ENCODE assay signal across 22 cellular contexts in genomic region chr10:132748135-132748534, GRCh38. TPM values are rescaled to one million over a fixed set of nuclear protein-coding genes. Genes with fewer than 3 reads are reported as not detected.
DNase-seq lines count a peak whose midpoint lies in the region; ATAC-seq, FAIRE-seq and TF ChIP-seq lines count a peak whose summit lies in the region.
"Had no signal": no experiment of that assay in that cellular context is flagged by ENCODE, and none has a peak within 500 bp of the region (broad histone marks: within the 10 kb centered on the region; RNA-seq: fewer than 3 reads in every experiment).

No MANE protein-coding gene starts in this region.

- POLR2A ChIA-PET in H1 (lab: Charles Lee; ENCODE audit: partially characterized antibody): interaction anchor here (1.8 kb wide), 1 partner anchor 9 kb away, joined by 4 read pairs; no protein-coding TSS in a partner anchor

- H3T11ph ChIP-seq in H9 (ENCODE audit: low read length): no peak overlapping the region

- TF ChIP-seq POLR2A in H1 (IDR thresholded peaks at IDR 0.05; ENCODE audit: control extremely low read depth in 1 of 2, low read depth in 2 of 2, low read length in 2 of 2): no peak

- no peaks in the 10 kb centered on the region for H3K9me3 Mint-ChIP-seq in activated naive CD4-positive, alpha-beta T cell treated with anti-CD3 and anti-CD28 coated beads for 36 hours
- H3K9me3 Mint-ChIP-seq in H9: no peaks in the 10 kb centered on the region
- no peaks in the 10 kb centered on the region for H3K9me3 Mint-ChIP-seq in stimulated activated naive B cell treated with anti-CD40 and anti-IgM and Interleukin-4, amounts not matched to agents 10 μg/mL and 1 μg/mL and 100 μg/mL, for 72 hours
- H3K9me3 Mint-ChIP-seq: CD4-positive, CD25-positive, alpha-beta regulatory T cell; CD8-positive, alpha-beta memory T cell had no signal

- H2BK12ac ChIP-seq in H9 (ENCODE audit: insufficient read length, low read depth, low read length) (no peak overlapping the region), H1 (ENCODE audit: low read depth, low read length) (0 out of 2 replicates have a peak overlapping the region, but pooled peaks have one; percentile 68)

- H2BK15ac ChIP-seq in H9 (ENCODE audit: low read depth, low read length) (no peak overlapping the region), H1 (ENCODE audit: low read length) (no peak overlapping the region)

- no peaks in the 10 kb centered on the region for H3K27me3 Mint-ChIP-seq in activated naive CD4-positive, alpha-beta T cell treated with anti-CD3 and anti-CD28 coated beads for 36 hours (ENCODE audit: low read depth)
- H3K27me3 Mint-ChIP-seq in H9 (ENCODE audit: low read depth): peaks cover 2% of the 10 kb centered on the region; the same call in 1 of the 2 replicates
- H3K27me3 Mint-ChIP-seq in stimulated activated naive B cell treated with anti-CD40 and anti-IgM and Interleukin-4, amounts not matched to agents 10 μg/mL and 1 μg/mL and 100 μg/mL, for 72 hours: no peaks in the 10 kb centered on the region
- H3K27me3 Mint-ChIP-seq: CD4-positive, CD25-positive, alpha-beta regulatory T cell; CD8-positive, alpha-beta memory T cell had no signal

- H4K8ac ChIP-seq in H9 (replicated peaks; ENCODE audit: insufficient read length, low read depth, low read length) (no peak overlapping the region), H1 (ENCODE audit: extremely low read depth, insufficient read depth, low read length) (no peak overlapping the region)

- H3K79me2 ChIP-seq in H9 (ENCODE audit: insufficient read depth, low read length) (no peaks in the 10 kb centered on the region), H1 (ENCODE audit: control insufficient read depth in 1 of 2, insufficient read depth in 2 of 2, low read length in 2 of 2) (no peaks in the 10 kb centered on the region)

- no peak for ATAC-seq in stimulated activated naive B cell treated with anti-CD40 and anti-IgM and Interleukin-4, amounts not matched to agents 10 μg/mL and 1 μg/mL and 100 μg/mL, for 72 hours (replicated peaks)

- no peak for FAIRE-seq in H1 (lab: Jason Lieb, UNC)
- FAIRE-seq: G401.6, GM12891 had no signal

- peak overlapping the region; percentile 24 for H3K27ac Mint-ChIP-seq in activated naive CD4-positive, alpha-beta T cell treated with anti-CD3 and anti-CD28 coated beads for 36 hours
- peak overlapping the region in 2 of 3 experiments; percentile 3 to 83; a peak in 2 of 7 replicates for H3K27ac Mint-ChIP-seq in H9
- H3K27ac Mint-ChIP-seq in stimulated activated naive B cell treated with anti-CD40 and anti-IgM and Interleukin-4, amounts not matched to agents 10 μg/mL and 1 μg/mL and 100 μg/mL, for 72 hours: peak overlapping the region; percentile 71
- H3K27ac Mint-ChIP-seq: CD4-positive, CD25-positive, alpha-beta regulatory T cell; CD8-positive, alpha-beta memory T cell had no signal

- H3K4me1 Mint-ChIP-seq in activated naive CD4-positive, alpha-beta T cell treated with anti-CD3 and anti-CD28 coated beads for 36 hours (ENCODE audit: low read depth): no peaks in the 10 kb centered on the region
- H3K4me1 Mint-ChIP-seq in H9: peaks cover 34 to 38% of the 10 kb centered on the region in 2 experiments
- no peaks in the 10 kb centered on the region for H3K4me1 Mint-ChIP-seq in stimulated activated naive B cell treated with anti-CD40 and anti-IgM and Interleukin-4, amounts not matched to agents 10 μg/mL and 1 μg/mL and 100 μg/mL, for 72 hours
- H3K4me1 Mint-ChIP-seq: CD8-positive, alpha-beta memory T cell had no signal

- H3K36me3 Mint-ChIP-seq in activated naive CD4-positive, alpha-beta T cell treated with anti-CD3 and anti-CD28 coated beads for 36 hours (ENCODE audit: low read depth): peaks cover 3% of the 10 kb centered on the region
- no peaks in the 10 kb centered on the region; a peak in 1 of 7 replicates for H3K36me3 Mint-ChIP-seq in H9 (ENCODE audit: insufficient read depth in 1 of 3, low read depth in 3 of 3)
- peaks cover 22 to 36% of the 10 kb centered on the region in 2 donors for H3K36me3 Mint-ChIP-seq in stimulated activated naive B cell treated with anti-CD40 and anti-IgM and Interleukin-4, amounts not matched to agents 10 μg/mL and 1 μg/mL and 100 μg/mL, for 72 hours

- H2AFZ ChIP-seq in H9 (ENCODE audit: low read length): no peak overlapping the region
- no peak overlapping the region for H2AFZ ChIP-seq in H1 (ENCODE audit: low read length)
- H2AFZ ChIP-seq: GM23248 had no signal

- no peak overlapping the region for H4K91ac ChIP-seq in H9 (ENCODE audit: insufficient read length, low read depth, low read length)
- H4K91ac ChIP-seq in H1 (replicated peaks; ENCODE audit: insufficient read length, low read length): no peak overlapping the region

- H3K9me3 ChIP-seq in H9 (ENCODE audit: control insufficient read depth, low read depth, low read length) (no peaks in the 10 kb centered on the region), H1 (ENCODE audit: insufficient read depth in 2 of 2, low read depth in 1 of 2, low read length in 1 of 2) (no peaks in the 10 kb centered on the region)

- H3K27ac ChIP-seq in H9 (ENCODE audit: insufficient read length, low read depth, low read length) (no peak overlapping the region), H1 (ENCODE audit: low read depth, low read length) (no peak overlapping the region)
- H3K27ac ChIP-seq: GM23248 had no signal

- no peak overlapping the region for H4K5ac ChIP-seq in H9 (ENCODE audit: insufficient read length, low read depth, low read length)
- H4K5ac ChIP-seq in H1 (ENCODE audit: insufficient read length, low read depth, low read length): no peak overlapping the region

- H3K4me1 ChIP-seq in H9 (ENCODE audit: insufficient read depth, low read length) (no peaks in the 10 kb centered on the region; the same call in 1 of the 2 replicates), H1 (replicated peaks in 1 of 4; ENCODE audit: control insufficient read depth in 3 of 4, insufficient read depth in 4 of 4, low read length in 3 of 4) (peaks cover 0 to 24% (median 7%) of the 10 kb centered on the region in 4 experiments; a peak in 6 of 7 replicates)

- CTCF ChIA-PET in activated naive CD4-positive, alpha-beta T cell treated with anti-CD3 and anti-CD28 coated beads for 36 hours (lab: Charles Lee): no interaction called here
- CTCF ChIA-PET in H1 (lab: Charles Lee; ENCODE audit: partially characterized antibody): interaction anchor here (0.8 to 1.2 kb wide), 4 partner anchors 62 to 115 kb away, joined by 3 to 4 read pairs (median 3); no protein-coding TSS in a partner anchor

- H2BK5ac ChIP-seq in H9 (ENCODE audit: insufficient read length, low read length): no peak overlapping the region
- no peak overlapping the region for H2BK5ac ChIP-seq in H1 (ENCODE audit: low read depth, low read length)

- H3K4ac ChIP-seq in H9 (ENCODE audit: low read depth, low read length) (no peak overlapping the region), H1 (replicated peaks; ENCODE audit: insufficient read length, low read depth, low read length) (no peak overlapping the region)

- H3K56ac ChIP-seq in H9 (ENCODE audit: insufficient read length, low read depth, low read length) (no peak overlapping the region), H1 (replicated peaks; ENCODE audit: insufficient read length, low read depth, low read length) (no peak overlapping the region)

- H3K9ac ChIP-seq in H9 (ENCODE audit: extremely low read depth, insufficient read length, low read length) (no peak overlapping the region), H1 (replicated peaks in 1 of 4; ENCODE audit: extremely low read depth in 1 of 4, low read depth in 3 of 4, low read length in 3 of 4) (no peak overlapping the region)
- H3K9ac ChIP-seq: GM23248 had no signal

- H3K4me2 ChIP-seq in H9 (ENCODE audit: insufficient read depth, insufficient read length, low read length): no peak overlapping the region
- no peak overlapping the region for H3K4me2 ChIP-seq in H1 (ENCODE audit: insufficient read depth in 1 of 2, low read depth in 2 of 2, low read length in 2 of 2)

- TF ChIP-seq EP300 in H1 (IDR thresholded peaks at IDR 0.05; ENCODE audit: borderline replicate concordance in 1 of 2, low read depth in 2 of 2, low read length in 2 of 2): no peak

- H3K14ac ChIP-seq in H9 (ENCODE audit: insufficient read depth, low read length) (no peak overlapping the region; the same call in 1 of the 2 replicates), H1 (ENCODE audit: insufficient read length) (no peak overlapping the region)

- H3K4me3 ChIP-seq in H1 (ENCODE audit: extremely low read depth in 1 of 4, insufficient read depth in 2 of 4, low read depth in 3 of 4, low read length in 4 of 4): no peak overlapping the region
- H3K4me3 ChIP-seq: GM23248 had no signal

- no peak overlapping the region for H2BK120ac ChIP-seq in H9 (ENCODE audit: low read depth, low read length, poor library complexity, severe bottlenecking)
- H2BK120ac ChIP-seq in H1 (replicated peaks; ENCODE audit: low read depth, low read length): no peak overlapping the region

- no peak for DNase-seq in activated naive CD4-positive, alpha-beta T cell treated with anti-CD3 and anti-CD28 coated beads for 36 hours
- DNase-seq in activated naive CD4-positive, alpha-beta T cell (lab: John Stamatoyannopoulos, UW): no peak
- DNase-seq in H9 (no peak), H1 (ENCODE audit: low read depth in 1 of 2, low spot score in 2 of 2) (no peak), NCI-H187 (lab: John Stamatoyannopoulos, UW) (no peak), HCEC 1CT (no peak), NCI-H2171 (lab: John Stamatoyannopoulos, UW) (no peak)
- DNase-seq in stimulated activated naive B cell treated with anti-CD40 and anti-IgM and Interleukin-4, amounts not matched to agents 10 μg/mL and 1 μg/mL and 100 μg/mL, for 72 hours: no peak
- DNase-seq: 8988T; CD4-positive, CD25-positive, alpha-beta regulatory T cell; CD8-positive, alpha-beta memory T cell; COR-L47; DMS 273 treated with DMSO at 0.1 percent for 48 hours; DMS53; DND-41; GM23248; H7 had no signal

- H3K4me3 Mint-ChIP-seq in activated naive CD4-positive, alpha-beta T cell treated with anti-CD3 and anti-CD28 coated beads for 36 hours: no peak overlapping the region
- no peak overlapping the region for H3K4me3 Mint-ChIP-seq in H9
- no peak overlapping the region for H3K4me3 Mint-ChIP-seq in stimulated activated naive B cell treated with anti-CD40 and anti-IgM and Interleukin-4, amounts not matched to agents 10 μg/mL and 1 μg/mL and 100 μg/mL, for 72 hours
- H3K4me3 Mint-ChIP-seq: CD4-positive, CD25-positive, alpha-beta regulatory T cell; CD8-positive, alpha-beta memory T cell had no signal

- H2AK5ac ChIP-seq in H9 (ENCODE audit: insufficient read length, low read length): no peak overlapping the region
- H2AK5ac ChIP-seq in H1 (ENCODE audit: low read depth, low read length): no peak overlapping the region

- WGBS in H9 (ENCODE audit: extremely low coverage, insufficient read length, low lambda C conversion rate): no CpG with 5 or more reads among the region's 15 CpGs
- 85% methylated on average over 15 of the region's 15 CpGs; no CpG with 5 or more reads in 1 of the 2 experiments for WGBS in H1 (ENCODE audit: extremely low coverage in 1 of 2, insufficient coverage in 1 of 2, insufficient read length in 1 of 2, insufficient replicate concordance in 2 of 2, low coverage in 1 of 2, low lambda C conversion rate in 2 of 2, missing lambda C conversion rate in 1 of 2), 2 experiments

- H3K27me3 ChIP-seq in H9 (ENCODE audit: insufficient read depth, low read length) (no peaks in the 10 kb centered on the region), H1 (replicated peaks in 1 of 4; ENCODE audit: control insufficient read depth in 3 of 4, extremely low read depth in 1 of 4, insufficient read depth in 3 of 4, low read length in 3 of 4) (no peaks in the 10 kb centered on the region)

- no peaks in the 10 kb centered on the region for H3K36me3 ChIP-seq in H1 (ENCODE audit: control insufficient read depth in 2 of 4, insufficient read depth in 4 of 4, low read length in 3 of 4)

- TF ChIP-seq RAD21 in H1 (IDR thresholded peaks at IDR 0.05 in 1 of 2, conservative IDR thresholded peaks at IDR 0.05 in 1 of 2; ENCODE audit: low read depth in 2 of 2, low read length in 2 of 2): no peak

- no peaks in the 10 kb centered on the region for H3K23me2 ChIP-seq in H9 (ENCODE audit: insufficient read length, low read depth, low read length, poor library complexity, severe bottlenecking)
- no peaks in the 10 kb centered on the region for H3K23me2 ChIP-seq in H1 (ENCODE audit: low read depth, low read length)

- no peaks in the 10 kb centered on the region for H4K20me1 ChIP-seq in H9 (ENCODE audit: control insufficient read depth, insufficient read depth, insufficient read length)
- peaks cover 0 to 1% of the 10 kb centered on the region in 2 experiments for H4K20me1 ChIP-seq in H1 (replicated peaks in 1 of 2; ENCODE audit: control insufficient read depth in 1 of 2, insufficient read depth in 2 of 2, low read length in 2 of 2)

- H3K79me1 ChIP-seq in H9 (ENCODE audit: insufficient read depth, low read depth, low read length, poor library complexity, severe bottlenecking): no peaks in the 10 kb centered on the region
- H3K79me1 ChIP-seq in H1 (ENCODE audit: low read depth, low read length): no peaks in the 10 kb centered on the region; the same call in 1 of the 2 replicates

- intact Hi-C loops in activated naive CD4-positive, alpha-beta T cell treated with anti-CD3 and anti-CD28 coated beads for 36 hours (cut with micrococcal nuclease): no loop called here

- TF ChIP-seq CTCF in H9 (conservative IDR thresholded peaks at IDR 0.05): no peak
- TF ChIP-seq CTCF in H1 (IDR thresholded peaks at IDR 0.05; ENCODE audit: control extremely low read depth in 1 of 3, insufficient read depth in 1 of 3, low read depth in 1 of 3, low read length in 3 of 3): no peak

- H3K18ac ChIP-seq in H9 (ENCODE audit: insufficient read length, low read depth, low read length): no peak overlapping the region
- no peak overlapping the region; the same call in 1 of the 2 replicates for H3K18ac ChIP-seq in H1 (ENCODE audit: extremely low read depth, low read length)

- no peak overlapping the region for H3K23ac ChIP-seq in H9 (ENCODE audit: insufficient read length, low read depth, low read length)
- H3K23ac ChIP-seq in H1 (ENCODE audit: insufficient read length): no peak overlapping the region

- H2BK20ac ChIP-seq in H9 (ENCODE audit: low read depth, low read length, poor library complexity, severe bottlenecking) (no peak overlapping the region), H1 (ENCODE audit: low read length) (0 out of 2 replicates have a peak overlapping the region, but pooled peaks have one; percentile 21)

RNA-seq across cellular contexts. Expression of gene NKX6-2, which starts 37.8 kb away (rescaled TPM):
- not detected for total RNA-seq in activated naive CD4-positive, alpha-beta T cell treated with anti-CD3 and anti-CD28 coated beads for 36 hours
- total RNA-seq in H9 (2021): 0.13 TPM in 2 replicates
- not detected in 2 replicates for total RNA-seq in H1 (2021; fragmentation: NEBNext Ultra II Directional; extraction: Animal tissue kit (Norgen Biotek cat#: 25700))
- 0.06 and 0.14 TPM in 2 replicates for polyA plus RNA-seq in H1 (2011; rRNA removed)
- polyA plus RNA-seq in H1 (2011; cell fraction: cytosol; rRNA removed): 0.09 TPM
- 0.11 TPM for polyA plus RNA-seq in H1 (2011; cell fraction: nucleus; rRNA removed)
- 2.4 to 6.7 TPM (median 4.4 TPM) in 4 replicates for polyA plus RNA-seq in H1 (2012, experiment 1 of 2)
- polyA plus RNA-seq in H1 (2012, experiment 2 of 2): 0.08 TPM
- polyA plus RNA-seq in H1 (2013, experiment 1 of 2): not detected
- polyA plus RNA-seq in H1 (2013, experiment 2 of 2): not detected
- not detected in 2 replicates for polyA minus RNA-seq in H1 (2011; rRNA and poly(A)+ RNA removed)
- not detected for polyA minus RNA-seq in H1 (2011; cell fraction: cytosol; rRNA and poly(A)+ RNA removed)
- polyA minus RNA-seq in H1 (2011; cell fraction: nucleus; rRNA and poly(A)+ RNA removed): not detected
- total RNA-seq: A673; CD4-positive, CD25-positive, alpha-beta regulatory T cell; CD8-positive, alpha-beta memory T cell; GM23248; HT-29 had no signal
- polyA plus RNA-seq: AG04450; CD8-positive, alpha-beta memory T cell had no signal
